Comparison of ENCODE assay signal across 1 cellular context in the genomic region with DNA sequence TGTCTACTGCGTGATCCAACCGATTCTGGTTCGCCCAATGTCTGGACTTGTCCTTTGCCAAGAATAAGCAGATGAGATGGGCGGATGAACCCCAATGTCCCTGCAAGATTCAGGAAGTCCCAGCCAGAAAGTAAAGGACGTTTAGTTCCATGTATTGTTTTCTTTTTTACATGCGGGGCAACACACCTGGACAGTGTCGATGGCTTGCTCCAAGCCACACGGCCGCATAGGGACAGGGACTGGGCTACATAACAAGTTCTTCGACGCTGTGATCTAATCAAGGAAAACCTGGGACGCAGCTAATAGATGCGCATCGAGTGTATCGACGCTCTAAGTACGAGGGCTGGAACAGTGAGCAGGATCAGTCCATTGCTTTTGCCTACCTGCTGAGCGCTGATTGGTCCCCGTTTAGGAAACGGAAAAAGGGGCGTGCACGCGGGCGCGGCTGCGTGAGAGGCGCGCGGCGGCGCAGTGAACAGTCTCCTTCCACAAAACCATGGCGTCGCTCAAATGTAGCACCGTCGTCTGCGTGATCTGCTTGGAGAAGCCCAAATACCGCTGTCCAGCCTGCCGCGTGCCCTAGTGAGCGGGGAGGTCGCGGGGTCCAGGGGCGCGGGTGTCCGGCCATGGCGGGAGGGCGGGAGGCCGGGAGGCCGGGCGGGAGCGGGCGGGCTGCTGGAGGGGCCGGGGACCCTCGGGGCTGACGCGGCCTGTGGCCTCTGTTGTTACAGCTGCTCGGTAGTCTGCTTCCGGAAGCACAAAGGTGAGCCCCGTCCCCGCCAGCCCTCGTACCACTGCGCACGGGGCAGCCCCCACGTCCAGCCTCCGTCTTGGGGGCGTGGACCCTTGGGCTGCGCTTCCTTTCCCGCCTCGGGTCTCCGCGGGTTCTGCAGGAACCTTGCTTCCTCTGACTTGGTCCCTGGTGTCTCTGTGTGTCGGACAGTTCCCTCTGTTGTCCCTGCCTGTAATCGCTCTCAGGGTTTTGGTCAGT.
TF ChIP-seq lines count a peak whose summit lies in the region.

Gene ZNHIT3 (plus strand): TSS at position 478 of the 991 bp plus-strand sequence. CDS start 19 bp downstream, at position 497.

TF ChIP-seq in K562, 482 proteins besides CTCF, POLR2A, EP300 and RAD21 (continued from another document and continues in another):
- TF ChIP-seq, protein P1, sequence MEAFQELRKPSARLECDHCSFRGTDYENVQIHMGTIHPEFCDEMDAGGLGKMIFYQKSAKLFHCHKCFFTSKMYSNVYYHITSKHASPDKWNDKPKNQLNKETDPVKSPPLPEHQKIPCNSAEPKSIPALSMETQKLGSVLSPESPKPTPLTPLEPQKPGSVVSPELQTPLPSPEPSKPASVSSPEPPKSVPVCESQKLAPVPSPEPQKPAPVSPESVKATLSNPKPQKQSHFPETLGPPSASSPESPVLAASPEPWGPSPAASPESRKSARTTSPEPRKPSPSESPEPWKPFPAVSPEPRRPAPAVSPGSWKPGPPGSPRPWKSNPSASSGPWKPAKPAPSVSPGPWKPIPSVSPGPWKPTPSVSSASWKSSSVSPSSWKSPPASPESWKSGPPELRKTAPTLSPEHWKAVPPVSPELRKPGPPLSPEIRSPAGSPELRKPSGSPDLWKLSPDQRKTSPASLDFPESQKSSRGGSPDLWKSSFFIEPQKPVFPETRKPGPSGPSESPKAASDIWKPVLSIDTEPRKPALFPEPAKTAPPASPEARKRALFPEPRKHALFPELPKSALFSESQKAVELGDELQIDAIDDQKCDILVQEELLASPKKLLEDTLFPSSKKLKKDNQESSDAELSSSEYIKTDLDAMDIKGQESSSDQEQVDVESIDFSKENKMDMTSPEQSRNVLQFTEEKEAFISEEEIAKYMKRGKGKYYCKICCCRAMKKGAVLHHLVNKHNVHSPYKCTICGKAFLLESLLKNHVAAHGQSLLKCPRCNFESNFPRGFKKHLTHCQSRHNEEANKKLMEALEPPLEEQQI (IDR thresholded peaks at IDR 0.05): no peak
- no peak for TF ChIP-seq PCBP2 (IDR thresholded peaks at IDR 0.05; ENCODE audit: low read depth, low read length, poor library complexity, severe bottlenecking)
- TF ChIP-seq, protein P2, sequence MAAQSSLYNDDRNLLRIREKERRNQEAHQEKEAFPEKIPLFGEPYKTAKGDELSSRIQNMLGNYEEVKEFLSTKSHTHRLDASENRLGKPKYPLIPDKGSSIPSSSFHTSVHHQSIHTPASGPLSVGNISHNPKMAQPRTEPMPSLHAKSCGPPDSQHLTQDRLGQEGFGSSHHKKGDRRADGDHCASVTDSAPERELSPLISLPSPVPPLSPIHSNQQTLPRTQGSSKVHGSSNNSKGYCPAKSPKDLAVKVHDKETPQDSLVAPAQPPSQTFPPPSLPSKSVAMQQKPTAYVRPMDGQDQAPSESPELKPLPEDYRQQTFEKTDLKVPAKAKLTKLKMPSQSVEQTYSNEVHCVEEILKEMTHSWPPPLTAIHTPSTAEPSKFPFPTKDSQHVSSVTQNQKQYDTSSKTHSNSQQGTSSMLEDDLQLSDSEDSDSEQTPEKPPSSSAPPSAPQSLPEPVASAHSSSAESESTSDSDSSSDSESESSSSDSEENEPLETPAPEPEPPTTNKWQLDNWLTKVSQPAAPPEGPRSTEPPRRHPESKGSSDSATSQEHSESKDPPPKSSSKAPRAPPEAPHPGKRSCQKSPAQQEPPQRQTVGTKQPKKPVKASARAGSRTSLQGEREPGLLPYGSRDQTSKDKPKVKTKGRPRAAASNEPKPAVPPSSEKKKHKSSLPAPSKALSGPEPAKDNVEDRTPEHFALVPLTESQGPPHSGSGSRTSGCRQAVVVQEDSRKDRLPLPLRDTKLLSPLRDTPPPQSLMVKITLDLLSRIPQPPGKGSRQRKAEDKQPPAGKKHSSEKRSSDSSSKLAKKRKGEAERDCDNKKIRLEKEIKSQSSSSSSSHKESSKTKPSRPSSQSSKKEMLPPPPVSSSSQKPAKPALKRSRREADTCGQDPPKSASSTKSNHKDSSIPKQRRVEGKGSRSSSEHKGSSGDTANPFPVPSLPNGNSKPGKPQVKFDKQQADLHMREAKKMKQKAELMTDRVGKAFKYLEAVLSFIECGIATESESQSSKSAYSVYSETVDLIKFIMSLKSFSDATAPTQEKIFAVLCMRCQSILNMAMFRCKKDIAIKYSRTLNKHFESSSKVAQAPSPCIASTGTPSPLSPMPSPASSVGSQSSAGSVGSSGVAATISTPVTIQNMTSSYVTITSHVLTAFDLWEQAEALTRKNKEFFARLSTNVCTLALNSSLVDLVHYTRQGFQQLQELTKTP (IDR thresholded peaks at IDR 0.05; ENCODE audit: low read depth in 1 of 2, partially characterized antibody in 2 of 2): no peak
- no peak for TF ChIP-seq FOXJ3 (CRISPR knock-in tag; IDR thresholded peaks at IDR 0.05)
- TF ChIP-seq BACH1 (tag; IDR thresholded peaks at IDR 0.05): no peak
- no peak for TF ChIP-seq PCBP1 (IDR thresholded peaks at IDR 0.05; ENCODE audit: low read depth, low read length, poor library complexity, severe bottlenecking)
- TF ChIP-seq, protein P3, sequence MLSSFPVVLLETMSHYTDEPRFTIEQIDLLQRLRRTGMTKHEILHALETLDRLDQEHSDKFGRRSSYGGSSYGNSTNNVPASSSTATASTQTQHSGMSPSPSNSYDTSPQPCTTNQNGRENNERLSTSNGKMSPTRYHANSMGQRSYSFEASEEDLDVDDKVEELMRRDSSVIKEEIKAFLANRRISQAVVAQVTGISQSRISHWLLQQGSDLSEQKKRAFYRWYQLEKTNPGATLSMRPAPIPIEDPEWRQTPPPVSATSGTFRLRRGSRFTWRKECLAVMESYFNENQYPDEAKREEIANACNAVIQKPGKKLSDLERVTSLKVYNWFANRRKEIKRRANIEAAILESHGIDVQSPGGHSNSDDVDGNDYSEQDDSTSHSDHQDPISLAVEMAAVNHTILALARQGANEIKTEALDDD (IDR thresholded peaks at IDR 0.05): no peak
- TF ChIP-seq ZNF174 (CRISPR knock-in tag; IDR thresholded peaks at IDR 0.05): no peak
- TF ChIP-seq CREM (IDR thresholded peaks at IDR 0.05; ENCODE audit: low read depth): peak; percentile 90
- TF ChIP-seq KDM4B (IDR thresholded peaks at IDR 0.05; ENCODE audit: borderline replicate concordance in 2 of 2, low read depth in 1 of 2): no peak
- TF ChIP-seq CBX1 (IDR thresholded peaks at IDR 0.05; ENCODE audit: low read depth): no peak
- no peak for TF ChIP-seq ZNF253 (CRISPR knock-in tag; conservative IDR thresholded peaks at IDR 0.05)
- no peak for TF ChIP-seq RBM22 (IDR thresholded peaks at IDR 0.05; ENCODE audit: low read depth, low read length, poor library complexity, severe bottlenecking)
- TF ChIP-seq PHB2 (IDR thresholded peaks at IDR 0.05; ENCODE audit: low read depth): no peak
- TF ChIP-seq XRCC3 (IDR thresholded peaks at IDR 0.05): no peak
- TF ChIP-seq, protein P4, sequence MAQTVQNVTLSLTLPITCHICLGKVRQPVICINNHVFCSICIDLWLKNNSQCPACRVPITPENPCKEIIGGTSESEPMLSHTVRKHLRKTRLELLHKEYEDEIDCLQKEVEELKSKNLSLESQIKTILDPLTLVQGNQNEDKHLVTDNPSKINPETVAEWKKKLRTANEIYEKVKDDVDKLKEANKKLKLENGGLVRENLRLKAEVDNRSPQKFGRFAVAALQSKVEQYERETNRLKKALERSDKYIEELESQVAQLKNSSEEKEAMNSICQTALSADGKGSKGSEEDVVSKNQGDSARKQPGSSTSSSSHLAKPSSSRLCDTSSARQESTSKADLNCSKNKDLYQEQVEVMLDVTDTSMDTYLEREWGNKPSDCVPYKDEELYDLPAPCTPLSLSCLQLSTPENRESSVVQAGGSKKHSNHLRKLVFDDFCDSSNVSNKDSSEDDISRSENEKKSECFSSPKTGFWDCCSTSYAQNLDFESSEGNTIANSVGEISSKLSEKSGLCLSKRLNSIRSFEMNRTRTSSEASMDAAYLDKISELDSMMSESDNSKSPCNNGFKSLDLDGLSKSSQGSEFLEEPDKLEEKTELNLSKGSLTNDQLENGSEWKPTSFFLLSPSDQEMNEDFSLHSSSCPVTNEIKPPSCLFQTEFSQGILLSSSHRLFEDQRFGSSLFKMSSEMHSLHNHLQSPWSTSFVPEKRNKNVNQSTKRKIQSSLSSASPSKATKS (CRISPR knock-in tag; IDR thresholded peaks at IDR 0.05): no peak
- no peak for TF ChIP-seq ZNF408 (CRISPR knock-in tag; IDR thresholded peaks at IDR 0.05; ENCODE audit: low read depth)
- TF ChIP-seq FOXK2 (conservative IDR thresholded peaks at IDR 0.05 in 1 of 2, IDR thresholded peaks at IDR 0.05 in 1 of 2; ENCODE audit: low read depth in 2 of 2): peak; percentile 61 to 85; a peak in 3 of 4 replicates
- 0 out of 2 replicates have a peak, but pooled peaks have one; percentile 20 for TF ChIP-seq ZNF551 (CRISPR knock-in tag; IDR thresholded peaks at IDR 0.05)
- TF ChIP-seq SETDB1 (IDR thresholded peaks at IDR 0.05; ENCODE audit: low read length): no peak
- TF ChIP-seq, protein P5, sequence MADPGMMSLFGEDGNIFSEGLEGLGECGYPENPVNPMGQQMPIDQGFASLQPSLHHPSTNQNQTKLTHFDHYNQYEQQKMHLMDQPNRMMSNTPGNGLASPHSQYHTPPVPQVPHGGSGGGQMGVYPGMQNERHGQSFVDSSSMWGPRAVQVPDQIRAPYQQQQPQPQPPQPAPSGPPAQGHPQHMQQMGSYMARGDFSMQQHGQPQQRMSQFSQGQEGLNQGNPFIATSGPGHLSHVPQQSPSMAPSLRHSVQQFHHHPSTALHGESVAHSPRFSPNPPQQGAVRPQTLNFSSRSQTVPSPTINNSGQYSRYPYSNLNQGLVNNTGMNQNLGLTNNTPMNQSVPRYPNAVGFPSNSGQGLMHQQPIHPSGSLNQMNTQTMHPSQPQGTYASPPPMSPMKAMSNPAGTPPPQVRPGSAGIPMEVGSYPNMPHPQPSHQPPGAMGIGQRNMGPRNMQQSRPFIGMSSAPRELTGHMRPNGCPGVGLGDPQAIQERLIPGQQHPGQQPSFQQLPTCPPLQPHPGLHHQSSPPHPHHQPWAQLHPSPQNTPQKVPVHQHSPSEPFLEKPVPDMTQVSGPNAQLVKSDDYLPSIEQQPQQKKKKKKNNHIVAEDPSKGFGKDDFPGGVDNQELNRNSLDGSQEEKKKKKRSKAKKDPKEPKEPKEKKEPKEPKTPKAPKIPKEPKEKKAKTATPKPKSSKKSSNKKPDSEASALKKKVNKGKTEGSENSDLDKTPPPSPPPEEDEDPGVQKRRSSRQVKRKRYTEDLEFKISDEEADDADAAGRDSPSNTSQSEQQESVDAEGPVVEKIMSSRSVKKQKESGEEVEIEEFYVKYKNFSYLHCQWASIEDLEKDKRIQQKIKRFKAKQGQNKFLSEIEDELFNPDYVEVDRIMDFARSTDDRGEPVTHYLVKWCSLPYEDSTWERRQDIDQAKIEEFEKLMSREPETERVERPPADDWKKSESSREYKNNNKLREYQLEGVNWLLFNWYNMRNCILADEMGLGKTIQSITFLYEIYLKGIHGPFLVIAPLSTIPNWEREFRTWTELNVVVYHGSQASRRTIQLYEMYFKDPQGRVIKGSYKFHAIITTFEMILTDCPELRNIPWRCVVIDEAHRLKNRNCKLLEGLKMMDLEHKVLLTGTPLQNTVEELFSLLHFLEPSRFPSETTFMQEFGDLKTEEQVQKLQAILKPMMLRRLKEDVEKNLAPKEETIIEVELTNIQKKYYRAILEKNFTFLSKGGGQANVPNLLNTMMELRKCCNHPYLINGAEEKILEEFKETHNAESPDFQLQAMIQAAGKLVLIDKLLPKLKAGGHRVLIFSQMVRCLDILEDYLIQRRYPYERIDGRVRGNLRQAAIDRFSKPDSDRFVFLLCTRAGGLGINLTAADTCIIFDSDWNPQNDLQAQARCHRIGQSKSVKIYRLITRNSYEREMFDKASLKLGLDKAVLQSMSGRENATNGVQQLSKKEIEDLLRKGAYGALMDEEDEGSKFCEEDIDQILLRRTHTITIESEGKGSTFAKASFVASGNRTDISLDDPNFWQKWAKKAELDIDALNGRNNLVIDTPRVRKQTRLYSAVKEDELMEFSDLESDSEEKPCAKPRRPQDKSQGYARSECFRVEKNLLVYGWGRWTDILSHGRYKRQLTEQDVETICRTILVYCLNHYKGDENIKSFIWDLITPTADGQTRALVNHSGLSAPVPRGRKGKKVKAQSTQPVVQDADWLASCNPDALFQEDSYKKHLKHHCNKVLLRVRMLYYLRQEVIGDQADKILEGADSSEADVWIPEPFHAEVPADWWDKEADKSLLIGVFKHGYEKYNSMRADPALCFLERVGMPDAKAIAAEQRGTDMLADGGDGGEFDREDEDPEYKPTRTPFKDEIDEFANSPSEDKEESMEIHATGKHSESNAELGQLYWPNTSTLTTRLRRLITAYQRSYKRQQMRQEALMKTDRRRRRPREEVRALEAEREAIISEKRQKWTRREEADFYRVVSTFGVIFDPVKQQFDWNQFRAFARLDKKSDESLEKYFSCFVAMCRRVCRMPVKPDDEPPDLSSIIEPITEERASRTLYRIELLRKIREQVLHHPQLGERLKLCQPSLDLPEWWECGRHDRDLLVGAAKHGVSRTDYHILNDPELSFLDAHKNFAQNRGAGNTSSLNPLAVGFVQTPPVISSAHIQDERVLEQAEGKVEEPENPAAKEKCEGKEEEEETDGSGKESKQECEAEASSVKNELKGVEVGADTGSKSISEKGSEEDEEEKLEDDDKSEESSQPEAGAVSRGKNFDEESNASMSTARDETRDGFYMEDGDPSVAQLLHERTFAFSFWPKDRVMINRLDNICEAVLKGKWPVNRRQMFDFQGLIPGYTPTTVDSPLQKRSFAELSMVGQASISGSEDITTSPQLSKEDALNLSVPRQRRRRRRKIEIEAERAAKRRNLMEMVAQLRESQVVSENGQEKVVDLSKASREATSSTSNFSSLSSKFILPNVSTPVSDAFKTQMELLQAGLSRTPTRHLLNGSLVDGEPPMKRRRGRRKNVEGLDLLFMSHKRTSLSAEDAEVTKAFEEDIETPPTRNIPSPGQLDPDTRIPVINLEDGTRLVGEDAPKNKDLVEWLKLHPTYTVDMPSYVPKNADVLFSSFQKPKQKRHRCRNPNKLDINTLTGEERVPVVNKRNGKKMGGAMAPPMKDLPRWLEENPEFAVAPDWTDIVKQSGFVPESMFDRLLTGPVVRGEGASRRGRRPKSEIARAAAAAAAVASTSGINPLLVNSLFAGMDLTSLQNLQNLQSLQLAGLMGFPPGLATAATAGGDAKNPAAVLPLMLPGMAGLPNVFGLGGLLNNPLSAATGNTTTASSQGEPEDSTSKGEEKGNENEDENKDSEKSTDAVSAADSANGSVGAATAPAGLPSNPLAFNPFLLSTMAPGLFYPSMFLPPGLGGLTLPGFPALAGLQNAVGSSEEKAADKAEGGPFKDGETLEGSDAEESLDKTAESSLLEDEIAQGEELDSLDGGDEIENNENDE (IDR thresholded peaks at IDR 0.05; ENCODE audit: low read depth, low read length): no peak
- peak; percentile 82; the same call in 1 of the 2 replicates for TF ChIP-seq TFAP4 (CRISPR knock-in tag; IDR thresholded peaks at IDR 0.05; ENCODE audit: borderline replicate concordance)
